ENCODE assay signal across 8 cellular contexts in genomic region chr7:66654275-66655112, GRCh38. TPM values are rescaled to one million over a fixed set of nuclear protein-coding genes. Genes with fewer than 3 reads are reported as not detected.
A peak's percentile ranks its signal among the peaks of the same experiment; 100 is the strongest.
DNase-seq lines count a peak whose midpoint lies in the region; ATAC-seq and TF ChIP-seq lines count a peak whose summit lies in the region.

No MANE protein-coding gene starts in this region.

- H3K9me3 Mint-ChIP-seq in natural killer cell treated with Interleukin-12 subunit alpha and Interleukin-12 subunit beta and Interleukin-15 and Interleukin-18, amount 100 ng/mL, for 72 hours = no peaks in the 10 kb centered on the region

- H3K4me3 Mint-ChIP-seq in natural killer cell treated with Interleukin-12 subunit alpha and Interleukin-12 subunit beta and Interleukin-15 and Interleukin-18, amount 100 ng/mL, for 72 hours = peak overlapping the region; percentile 98

- TF ChIP-seq CTCF in LNCaP clone FGC (IDR thresholded peaks at IDR 0.05; ENCODE audit: control insufficient read depth, extremely low read depth, insufficient read depth) = no peak
- no peak for TF ChIP-seq CTCF in fibroblast of pulmonary artery (IDR thresholded peaks at IDR 0.05; ENCODE audit: low read length, missing control alignments)

- H3K27ac Mint-ChIP-seq in natural killer cell treated with Interleukin-12 subunit alpha and Interleukin-12 subunit beta and Interleukin-15 and Interleukin-18, amount 100 ng/mL, for 72 hours = peak overlapping the region; percentile 98 to 99

- ATAC-seq in natural killer cell treated with Interleukin-12 subunit alpha and Interleukin-12 subunit beta and Interleukin-15 and Interleukin-18, amount 100 ng/mL, for 72 hours = peak; percentile 98

- no peaks in the 10 kb centered on the region for H3K27me3 Mint-ChIP-seq in natural killer cell treated with Interleukin-12 subunit alpha and Interleukin-12 subunit beta and Interleukin-15 and Interleukin-18, amount 100 ng/mL, for 72 hours

- peak; percentile 99 for DNase-seq in EL
- DNase-seq in H4 (ENCODE audit: low spot score) = peak; percentile 99
- peak; percentile 85 for DNase-seq in LNCaP clone FGC (ENCODE audit: low read depth)
- DNase-seq in RPMI8226 = peak; percentile 100
- peak; percentile 95 for DNase-seq in activated T-helper 9 cell treated with anti-CD3 and anti-CD28 coated beads, Interleukin-2, amount 50 U/mL, for 16 hours (ENCODE audit: low read depth)
- DNase-seq in fibroblast of pulmonary artery (ENCODE audit: low read depth) = peak; percentile 98
- peak; percentile 98 for DNase-seq in natural killer cell treated with Interleukin-12 subunit alpha and Interleukin-12 subunit beta and Interleukin-15 and Interleukin-18, amount 100 ng/mL, for 72 hours (ENCODE audit: low spot score)
- DNase-seq in stimulated activated naive CD4-positive, alpha-beta T cell treated with Interleukin-2 at 50 U/mL for 16 hours (lab: John Stamatoyannopoulos, UW) = peak; percentile 93

- peaks cover 19 to 31% of the 10 kb centered on the region in 2 donors for H3K4me1 Mint-ChIP-seq in natural killer cell treated with Interleukin-12 subunit alpha and Interleukin-12 subunit beta and Interleukin-15 and Interleukin-18, amount 100 ng/mL, for 72 hours (ENCODE audit: low read depth in 2 of 2)

- no peaks in the 10 kb centered on the region for H3K36me3 Mint-ChIP-seq in natural killer cell treated with Interleukin-12 subunit alpha and Interleukin-12 subunit beta and Interleukin-15 and Interleukin-18, amount 100 ng/mL, for 72 hours

- H3K4me3 ChIP-seq in LNCaP clone FGC (ENCODE audit: low read depth, low read length) (peak overlapping the region; percentile 71), fibroblast of pulmonary artery (replicated peaks; ENCODE audit: low read depth, low read length) (peak overlapping the region; percentile 84)

RNA-seq across cellular contexts. Expression of gene KCTD7, which starts 25.8 kb away (rescaled TPM):
- total RNA-seq in H4 (2014; rRNA removed; shearing (Covaris generic)) = 7.1 and 9.6 TPM in 2 replicates
- 10 to 100 TPM; 10.4 to 14.8 TPM for total RNA-seq in natural killer cell treated with Interleukin-12 subunit alpha and Interleukin-12 subunit beta and Interleukin-15 and Interleukin-18, amount 100 ng/mL, for 72 hours

Comparison
In these comparisons a context has a peak if more than half of its experiments do, and no peak if none do; other contexts are left out.
1. Peak in every context shown above with its lines: DNase-seq, ATAC-seq and H3K4me3 ChIP-seq.